ENCODE assay signal across 1 cellular context in the genomic region with DNA sequence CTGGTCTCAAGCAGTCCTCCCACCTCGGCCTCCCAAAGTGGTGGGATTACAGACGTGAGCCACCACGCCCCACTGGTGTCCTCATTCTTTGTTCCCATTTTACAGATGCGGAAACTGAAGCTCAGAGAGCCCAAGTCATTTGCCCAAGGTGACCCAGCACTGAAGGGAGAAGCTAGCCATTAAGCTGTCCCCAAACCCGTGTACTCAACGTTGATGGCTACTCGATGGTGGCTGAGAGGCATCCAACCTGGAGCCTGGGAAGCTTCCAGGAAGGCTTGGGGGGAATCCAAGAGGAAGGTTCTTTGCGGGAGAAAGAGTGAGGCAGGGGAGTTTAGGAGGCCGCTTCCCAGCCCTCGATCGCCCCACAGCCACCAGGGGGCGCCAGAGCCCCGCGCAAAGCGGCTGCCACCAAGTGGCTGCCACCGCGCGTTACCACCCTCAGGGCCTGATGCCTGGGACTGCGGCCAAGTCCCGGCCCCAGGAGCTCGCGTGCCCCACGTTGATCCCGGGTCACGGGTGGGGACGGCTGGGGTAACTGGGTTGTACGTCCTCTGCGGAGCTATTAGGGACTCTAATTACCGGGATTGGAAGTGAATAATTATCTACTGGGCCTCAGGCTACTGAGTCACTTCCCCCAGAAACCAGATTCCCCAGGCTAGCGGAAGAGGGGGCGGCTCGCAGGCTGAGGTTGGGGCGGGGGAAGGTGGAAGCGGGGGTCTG.
TF ChIP-seq lines count a peak whose summit lies in the region.

No MANE protein-coding gene starts in this region.

TF ChIP-seq in K562, 482 proteins besides CTCF, POLR2A, EP300 and RAD21 (continued from another document and continues in another):
- TF ChIP-seq, protein P1, sequence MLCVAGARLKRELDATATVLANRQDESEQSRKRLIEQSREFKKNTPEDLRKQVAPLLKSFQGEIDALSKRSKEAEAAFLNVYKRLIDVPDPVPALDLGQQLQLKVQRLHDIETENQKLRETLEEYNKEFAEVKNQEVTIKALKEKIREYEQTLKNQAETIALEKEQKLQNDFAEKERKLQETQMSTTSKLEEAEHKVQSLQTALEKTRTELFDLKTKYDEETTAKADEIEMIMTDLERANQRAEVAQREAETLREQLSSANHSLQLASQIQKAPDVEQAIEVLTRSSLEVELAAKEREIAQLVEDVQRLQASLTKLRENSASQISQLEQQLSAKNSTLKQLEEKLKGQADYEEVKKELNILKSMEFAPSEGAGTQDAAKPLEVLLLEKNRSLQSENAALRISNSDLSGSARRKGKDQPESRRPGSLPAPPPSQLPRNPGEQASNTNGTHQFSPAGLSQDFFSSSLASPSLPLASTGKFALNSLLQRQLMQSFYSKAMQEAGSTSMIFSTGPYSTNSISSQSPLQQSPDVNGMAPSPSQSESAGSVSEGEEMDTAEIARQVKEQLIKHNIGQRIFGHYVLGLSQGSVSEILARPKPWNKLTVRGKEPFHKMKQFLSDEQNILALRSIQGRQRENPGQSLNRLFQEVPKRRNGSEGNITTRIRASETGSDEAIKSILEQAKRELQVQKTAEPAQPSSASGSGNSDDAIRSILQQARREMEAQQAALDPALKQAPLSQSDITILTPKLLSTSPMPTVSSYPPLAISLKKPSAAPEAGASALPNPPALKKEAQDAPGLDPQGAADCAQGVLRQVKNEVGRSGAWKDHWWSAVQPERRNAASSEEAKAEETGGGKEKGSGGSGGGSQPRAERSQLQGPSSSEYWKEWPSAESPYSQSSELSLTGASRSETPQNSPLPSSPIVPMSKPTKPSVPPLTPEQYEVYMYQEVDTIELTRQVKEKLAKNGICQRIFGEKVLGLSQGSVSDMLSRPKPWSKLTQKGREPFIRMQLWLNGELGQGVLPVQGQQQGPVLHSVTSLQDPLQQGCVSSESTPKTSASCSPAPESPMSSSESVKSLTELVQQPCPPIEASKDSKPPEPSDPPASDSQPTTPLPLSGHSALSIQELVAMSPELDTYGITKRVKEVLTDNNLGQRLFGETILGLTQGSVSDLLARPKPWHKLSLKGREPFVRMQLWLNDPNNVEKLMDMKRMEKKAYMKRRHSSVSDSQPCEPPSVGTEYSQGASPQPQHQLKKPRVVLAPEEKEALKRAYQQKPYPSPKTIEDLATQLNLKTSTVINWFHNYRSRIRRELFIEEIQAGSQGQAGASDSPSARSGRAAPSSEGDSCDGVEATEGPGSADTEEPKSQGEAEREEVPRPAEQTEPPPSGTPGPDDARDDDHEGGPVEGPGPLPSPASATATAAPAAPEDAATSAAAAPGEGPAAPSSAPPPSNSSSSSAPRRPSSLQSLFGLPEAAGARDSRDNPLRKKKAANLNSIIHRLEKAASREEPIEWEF (CRISPR knock-in tag; IDR thresholded peaks at IDR 0.05), result no peak
- TF ChIP-seq, protein P2, sequence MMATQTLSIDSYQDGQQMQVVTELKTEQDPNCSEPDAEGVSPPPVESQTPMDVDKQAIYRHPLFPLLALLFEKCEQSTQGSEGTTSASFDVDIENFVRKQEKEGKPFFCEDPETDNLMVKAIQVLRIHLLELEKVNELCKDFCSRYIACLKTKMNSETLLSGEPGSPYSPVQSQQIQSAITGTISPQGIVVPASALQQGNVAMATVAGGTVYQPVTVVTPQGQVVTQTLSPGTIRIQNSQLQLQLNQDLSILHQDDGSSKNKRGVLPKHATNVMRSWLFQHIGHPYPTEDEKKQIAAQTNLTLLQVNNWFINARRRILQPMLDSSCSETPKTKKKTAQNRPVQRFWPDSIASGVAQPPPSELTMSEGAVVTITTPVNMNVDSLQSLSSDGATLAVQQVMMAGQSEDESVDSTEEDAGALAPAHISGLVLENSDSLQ (IDR thresholded peaks at IDR 0.05), result no peak
- TF ChIP-seq YY1 (IDR thresholded peaks at IDR 0.05; ENCODE audit: borderline replicate concordance in 1 of 3, control insufficient read depth in 1 of 3, extremely low read depth in 1 of 3, insufficient read depth in 3 of 3, insufficient read length in 1 of 3, insufficient replicate concordance in 2 of 3, low read depth in 1 of 3, low read length in 2 of 3), result peak in 2 of 3 experiments; percentile 9 to 69
- TF ChIP-seq HDGF (IDR thresholded peaks at IDR 0.05), result peak; percentile 99
- TF ChIP-seq NR2F6 (CRISPR knock-in tag; IDR thresholded peaks at IDR 0.05), result no peak
- peak; percentile 78 for TF ChIP-seq POLR2G (IDR thresholded peaks at IDR 0.05; ENCODE audit: low read depth, low read length)
- peak; percentile 71 for TF ChIP-seq MTA3 (IDR thresholded peaks at IDR 0.05; ENCODE audit: borderline replicate concordance)
- no peak for TF ChIP-seq ZC3H4 (CRISPR knock-in tag; IDR thresholded peaks at IDR 0.05; ENCODE audit: borderline replicate concordance)
- TF ChIP-seq MIER1 (IDR thresholded peaks at IDR 0.05; ENCODE audit: low read depth), result 0 out of 2 replicates have a peak, but pooled peaks have one; percentile 65
- TF ChIP-seq, protein P3, sequence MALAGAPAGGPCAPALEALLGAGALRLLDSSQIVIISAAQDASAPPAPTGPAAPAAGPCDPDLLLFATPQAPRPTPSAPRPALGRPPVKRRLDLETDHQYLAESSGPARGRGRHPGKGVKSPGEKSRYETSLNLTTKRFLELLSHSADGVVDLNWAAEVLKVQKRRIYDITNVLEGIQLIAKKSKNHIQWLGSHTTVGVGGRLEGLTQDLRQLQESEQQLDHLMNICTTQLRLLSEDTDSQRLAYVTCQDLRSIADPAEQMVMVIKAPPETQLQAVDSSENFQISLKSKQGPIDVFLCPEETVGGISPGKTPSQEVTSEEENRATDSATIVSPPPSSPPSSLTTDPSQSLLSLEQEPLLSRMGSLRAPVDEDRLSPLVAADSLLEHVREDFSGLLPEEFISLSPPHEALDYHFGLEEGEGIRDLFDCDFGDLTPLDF (CRISPR knock-in tag; IDR thresholded peaks at IDR 0.05), result no peak
- TF ChIP-seq, protein P4, sequence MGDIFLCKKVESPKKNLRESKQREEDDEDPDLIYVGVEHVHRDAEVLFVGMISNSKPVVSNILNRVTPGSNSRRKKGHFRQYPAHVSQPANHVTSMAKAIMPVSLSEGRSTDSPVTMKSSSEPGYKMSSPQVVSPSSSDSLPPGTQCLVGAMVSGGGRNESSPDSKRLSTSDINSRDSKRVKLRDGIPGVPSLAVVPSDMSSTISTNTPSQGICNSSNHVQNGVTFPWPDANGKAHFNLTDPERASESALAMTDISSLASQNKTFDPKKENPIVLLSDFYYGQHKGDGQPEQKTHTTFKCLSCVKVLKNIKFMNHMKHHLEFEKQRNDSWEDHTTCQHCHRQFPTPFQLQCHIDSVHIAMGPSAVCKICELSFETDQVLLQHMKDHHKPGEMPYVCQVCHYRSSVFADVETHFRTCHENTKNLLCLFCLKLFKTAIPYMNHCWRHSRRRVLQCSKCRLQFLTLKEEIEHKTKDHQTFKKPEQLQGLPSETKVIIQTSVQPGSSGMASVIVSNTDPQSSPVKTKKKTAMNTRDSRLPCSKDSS (IDR thresholded peaks at IDR 0.05; ENCODE audit: low read depth, partially characterized antibody), result no peak
- no peak for TF ChIP-seq FOXP1 (CRISPR knock-in tag; IDR thresholded peaks at IDR 0.05)
- no peak for TF ChIP-seq ZNF253 (CRISPR knock-in tag; conservative IDR thresholded peaks at IDR 0.05)
- no peak for TF ChIP-seq ZNF551 (CRISPR knock-in tag; IDR thresholded peaks at IDR 0.05)
- TF ChIP-seq NEUROD1 (IDR thresholded peaks at IDR 0.05; ENCODE audit: borderline replicate concordance, low read depth, low read length, partially characterized antibody), result no peak
- no peak for TF ChIP-seq PHB (CRISPR knock-in tag; IDR thresholded peaks at IDR 0.05)
- TF ChIP-seq ZNF232 (CRISPR knock-in tag; IDR thresholded peaks at IDR 0.05), result no peak
- no peak for TF ChIP-seq KLF6 (CRISPR knock-in tag; IDR thresholded peaks at IDR 0.05; ENCODE audit: borderline replicate concordance)
- no peak for TF ChIP-seq KAT7 (CRISPR knock-in tag; IDR thresholded peaks at IDR 0.05; ENCODE audit: borderline replicate concordance)
- TF ChIP-seq CBX5 (IDR thresholded peaks at IDR 0.05; ENCODE audit: borderline replicate concordance, low read depth), result 0 out of 2 replicates have a peak, but pooled peaks have one; percentile 66
- peak; percentile 15; the same call in 1 of the 2 replicates for TF ChIP-seq HCFC1 (IDR thresholded peaks at IDR 0.05; ENCODE audit: low read depth, low read length)
- no peak for TF ChIP-seq FOXA1 (IDR thresholded peaks at IDR 0.05; ENCODE audit: borderline replicate concordance)
- TF ChIP-seq, protein P5, sequence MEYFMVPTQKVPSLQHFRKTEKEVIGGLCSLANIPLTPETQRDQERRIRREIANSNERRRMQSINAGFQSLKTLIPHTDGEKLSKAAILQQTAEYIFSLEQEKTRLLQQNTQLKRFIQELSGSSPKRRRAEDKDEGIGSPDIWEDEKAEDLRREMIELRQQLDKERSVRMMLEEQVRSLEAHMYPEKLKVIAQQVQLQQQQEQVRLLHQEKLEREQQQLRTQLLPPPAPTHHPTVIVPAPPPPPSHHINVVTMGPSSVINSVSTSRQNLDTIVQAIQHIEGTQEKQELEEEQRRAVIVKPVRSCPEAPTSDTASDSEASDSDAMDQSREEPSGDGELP (CRISPR knock-in tag; IDR thresholded peaks at IDR 0.05; ENCODE audit: borderline replicate concordance), result peak; percentile 82
- no peak for TF ChIP-seq HLTF (IDR thresholded peaks at IDR 0.05)
- no peak for TF ChIP-seq ZNF586 (CRISPR knock-in tag; conservative IDR thresholded peaks at IDR 0.05)
- TF ChIP-seq BRD4 (IDR thresholded peaks at IDR 0.05), result no peak
- no peak for TF ChIP-seq SRSF1 (IDR thresholded peaks at IDR 0.05; ENCODE audit: low read depth, low read length)
- no peak for TF ChIP-seq NUFIP1 (IDR thresholded peaks at IDR 0.05; ENCODE audit: partially characterized antibody)
- no peak; the same call in 1 of the 2 replicates for TF ChIP-seq SP1 (CRISPR knock-in tag; IDR thresholded peaks at IDR 0.05)
- peak; percentile 47; the same call in 1 of the 2 replicates for TF ChIP-seq ZNF24 (IDR thresholded peaks at IDR 0.05)
- TF ChIP-seq DPF2 (IDR thresholded peaks at IDR 0.05), result peak; percentile 82
- TF ChIP-seq BRF1 (IDR thresholded peaks at IDR 0.05; ENCODE audit: borderline replicate concordance, extremely low read depth, insufficient read length), result no peak
- TF ChIP-seq, protein P6, sequence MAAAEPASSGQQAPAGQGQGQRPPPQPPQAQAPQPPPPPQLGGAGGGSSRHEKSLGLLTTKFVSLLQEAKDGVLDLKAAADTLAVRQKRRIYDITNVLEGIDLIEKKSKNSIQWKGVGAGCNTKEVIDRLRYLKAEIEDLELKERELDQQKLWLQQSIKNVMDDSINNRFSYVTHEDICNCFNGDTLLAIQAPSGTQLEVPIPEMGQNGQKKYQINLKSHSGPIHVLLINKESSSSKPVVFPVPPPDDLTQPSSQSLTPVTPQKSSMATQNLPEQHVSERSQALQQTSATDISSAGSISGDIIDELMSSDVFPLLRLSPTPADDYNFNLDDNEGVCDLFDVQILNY (CRISPR knock-in tag; IDR thresholded peaks at IDR 0.05), result no peak
- TF ChIP-seq, protein P7, sequence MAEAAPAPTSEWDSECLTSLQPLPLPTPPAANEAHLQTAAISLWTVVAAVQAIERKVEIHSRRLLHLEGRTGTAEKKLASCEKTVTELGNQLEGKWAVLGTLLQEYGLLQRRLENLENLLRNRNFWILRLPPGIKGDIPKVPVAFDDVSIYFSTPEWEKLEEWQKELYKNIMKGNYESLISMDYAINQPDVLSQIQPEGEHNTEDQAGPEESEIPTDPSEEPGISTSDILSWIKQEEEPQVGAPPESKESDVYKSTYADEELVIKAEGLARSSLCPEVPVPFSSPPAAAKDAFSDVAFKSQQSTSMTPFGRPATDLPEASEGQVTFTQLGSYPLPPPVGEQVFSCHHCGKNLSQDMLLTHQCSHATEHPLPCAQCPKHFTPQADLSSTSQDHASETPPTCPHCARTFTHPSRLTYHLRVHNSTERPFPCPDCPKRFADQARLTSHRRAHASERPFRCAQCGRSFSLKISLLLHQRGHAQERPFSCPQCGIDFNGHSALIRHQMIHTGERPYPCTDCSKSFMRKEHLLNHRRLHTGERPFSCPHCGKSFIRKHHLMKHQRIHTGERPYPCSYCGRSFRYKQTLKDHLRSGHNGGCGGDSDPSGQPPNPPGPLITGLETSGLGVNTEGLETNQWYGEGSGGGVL (CRISPR knock-in tag; IDR thresholded peaks at IDR 0.05), result no peak
- TF ChIP-seq, protein P8, sequence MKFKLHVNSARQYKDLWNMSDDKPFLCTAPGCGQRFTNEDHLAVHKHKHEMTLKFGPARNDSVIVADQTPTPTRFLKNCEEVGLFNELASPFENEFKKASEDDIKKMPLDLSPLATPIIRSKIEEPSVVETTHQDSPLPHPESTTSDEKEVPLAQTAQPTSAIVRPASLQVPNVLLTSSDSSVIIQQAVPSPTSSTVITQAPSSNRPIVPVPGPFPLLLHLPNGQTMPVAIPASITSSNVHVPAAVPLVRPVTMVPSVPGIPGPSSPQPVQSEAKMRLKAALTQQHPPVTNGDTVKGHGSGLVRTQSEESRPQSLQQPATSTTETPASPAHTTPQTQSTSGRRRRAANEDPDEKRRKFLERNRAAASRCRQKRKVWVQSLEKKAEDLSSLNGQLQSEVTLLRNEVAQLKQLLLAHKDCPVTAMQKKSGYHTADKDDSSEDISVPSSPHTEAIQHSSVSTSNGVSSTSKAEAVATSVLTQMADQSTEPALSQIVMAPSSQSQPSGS (CRISPR knock-in tag; IDR thresholded peaks at IDR 0.05), result no peak
- TF ChIP-seq IRF2 (CRISPR knock-in tag; IDR thresholded peaks at IDR 0.05), result no peak
- no peak for TF ChIP-seq ZKSCAN8 (CRISPR knock-in tag; IDR thresholded peaks at IDR 0.05)
- peak; percentile 81 for TF ChIP-seq MYNN (IDR thresholded peaks at IDR 0.05)
- no peak for TF ChIP-seq MYNN (CRISPR knock-in tag; IDR thresholded peaks at IDR 0.05)
- TF ChIP-seq, protein P9, sequence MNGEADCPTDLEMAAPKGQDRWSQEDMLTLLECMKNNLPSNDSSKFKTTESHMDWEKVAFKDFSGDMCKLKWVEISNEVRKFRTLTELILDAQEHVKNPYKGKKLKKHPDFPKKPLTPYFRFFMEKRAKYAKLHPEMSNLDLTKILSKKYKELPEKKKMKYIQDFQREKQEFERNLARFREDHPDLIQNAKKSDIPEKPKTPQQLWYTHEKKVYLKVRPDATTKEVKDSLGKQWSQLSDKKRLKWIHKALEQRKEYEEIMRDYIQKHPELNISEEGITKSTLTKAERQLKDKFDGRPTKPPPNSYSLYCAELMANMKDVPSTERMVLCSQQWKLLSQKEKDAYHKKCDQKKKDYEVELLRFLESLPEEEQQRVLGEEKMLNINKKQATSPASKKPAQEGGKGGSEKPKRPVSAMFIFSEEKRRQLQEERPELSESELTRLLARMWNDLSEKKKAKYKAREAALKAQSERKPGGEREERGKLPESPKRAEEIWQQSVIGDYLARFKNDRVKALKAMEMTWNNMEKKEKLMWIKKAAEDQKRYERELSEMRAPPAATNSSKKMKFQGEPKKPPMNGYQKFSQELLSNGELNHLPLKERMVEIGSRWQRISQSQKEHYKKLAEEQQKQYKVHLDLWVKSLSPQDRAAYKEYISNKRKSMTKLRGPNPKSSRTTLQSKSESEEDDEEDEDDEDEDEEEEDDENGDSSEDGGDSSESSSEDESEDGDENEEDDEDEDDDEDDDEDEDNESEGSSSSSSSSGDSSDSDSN (IDR thresholded peaks at IDR 0.05; ENCODE audit: borderline replicate concordance in 1 of 2, low read depth in 2 of 2, low read length in 2 of 2), result peak in 1 of 2 experiments; percentile 55; a peak in 1 of 4 replicates
- no peak for TF ChIP-seq ZNF707 (CRISPR knock-in tag; conservative IDR thresholded peaks at IDR 0.05)
- no peak for TF ChIP-seq SRF (CRISPR knock-in tag; IDR thresholded peaks at IDR 0.05)
- peak; percentile 41 for TF ChIP-seq TBP (optimal IDR thresholded peaks at IDR 0.05; ENCODE audit: low read depth, low read length)
- TF ChIP-seq, protein P10, sequence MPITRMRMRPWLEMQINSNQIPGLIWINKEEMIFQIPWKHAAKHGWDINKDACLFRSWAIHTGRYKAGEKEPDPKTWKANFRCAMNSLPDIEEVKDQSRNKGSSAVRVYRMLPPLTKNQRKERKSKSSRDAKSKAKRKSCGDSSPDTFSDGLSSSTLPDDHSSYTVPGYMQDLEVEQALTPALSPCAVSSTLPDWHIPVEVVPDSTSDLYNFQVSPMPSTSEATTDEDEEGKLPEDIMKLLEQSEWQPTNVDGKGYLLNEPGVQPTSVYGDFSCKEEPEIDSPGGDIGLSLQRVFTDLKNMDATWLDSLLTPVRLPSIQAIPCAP (CRISPR knock-in tag; IDR thresholded peaks at IDR 0.05; ENCODE audit: borderline replicate concordance), result no peak
- TF ChIP-seq HNRNPUL1 (IDR thresholded peaks at IDR 0.05; ENCODE audit: low read length), result no peak
